7 cellular contexts compared by ENCODE assay signal in the genomic region with DNA sequence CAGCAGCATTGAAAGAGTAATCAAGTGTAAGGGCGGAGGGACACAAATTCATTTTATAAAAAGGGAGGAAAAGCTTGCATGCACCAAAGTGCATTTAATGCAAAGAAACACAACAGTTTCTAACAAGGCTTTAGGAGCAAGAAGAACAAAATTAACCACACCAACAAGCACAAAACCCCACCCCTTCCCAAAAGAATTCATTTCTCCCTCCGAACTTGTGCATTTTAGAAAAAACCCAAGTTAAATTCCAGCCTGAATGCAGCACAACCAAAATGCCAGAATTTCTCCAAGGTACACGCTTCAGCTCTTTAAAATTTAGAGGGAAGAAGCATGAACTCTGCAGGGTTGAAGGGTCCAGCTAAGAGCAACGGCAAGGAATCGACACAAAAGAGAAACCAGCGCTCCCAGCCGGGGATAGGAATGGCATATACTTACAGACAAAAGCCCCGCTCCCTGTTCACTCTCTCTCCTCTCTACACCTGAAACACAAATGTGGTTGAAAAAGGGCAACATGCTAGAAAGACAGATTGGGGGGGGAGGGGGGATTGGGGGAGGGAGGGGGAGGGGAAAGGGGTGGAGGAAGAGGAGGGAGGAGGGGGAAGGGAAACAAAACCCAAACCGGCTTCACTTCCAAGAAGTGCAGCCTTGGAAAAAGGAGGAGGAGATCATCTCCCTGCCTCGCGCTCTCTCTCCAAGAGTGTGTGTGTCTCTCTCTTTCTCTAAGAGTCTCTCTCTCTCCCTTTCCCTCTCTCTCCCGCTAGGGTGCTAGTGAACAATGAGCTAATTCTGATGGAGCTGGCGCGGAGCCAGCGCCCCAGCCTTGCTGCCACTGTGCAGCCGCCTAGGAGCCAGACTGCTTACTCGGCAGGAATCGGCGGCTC. TPM values are rescaled to one million over a fixed set of nuclear protein-coding genes. Genes with fewer than 3 reads are reported as not detected.
DNase-seq lines count a peak whose midpoint lies in the region; ATAC-seq and TF ChIP-seq lines count a peak whose summit lies in the region.

A gene with protein sequence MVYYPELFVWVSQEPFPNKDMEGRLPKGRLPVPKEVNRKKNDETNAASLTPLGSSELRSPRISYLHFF (minus strand): TSS at position 494 of the 881 bp plus-strand sequence. CDS start 1,422 bp downstream, outside the sequence.

- peak within 1 kb of the TSS; percentile 85 to 95 (median 94) for H3K27ac ChIP-seq in sigmoid colon

- TF ChIP-seq POLR2A in sigmoid colon (IDR thresholded peaks at IDR 0.05) = peak in 1 of 2 donors; percentile 47

- DNase-seq in NCI-H1930 (lab: John Stamatoyannopoulos, UW) (peak; percentile 59 to 66), sigmoid colon (peak; percentile 96)
- peak; percentile 81 for DNase-seq in T-helper 2 cell treated with Interferon-gamma antibody and Interleukin-4, amounts not matched to agents 5 μg/mL and 100 μg/mL, for 36 hours (ENCODE audit: low spot score)

- peaks cover 34% of the 10 kb centered on the region for H3K4me1 Mint-ChIP-seq in T-helper 2 cell treated with Interferon-gamma antibody and Interleukin-4, amounts not matched to agents 5 μg/mL and 100 μg/mL, for 36 hours (ENCODE audit: low read depth)
- H3K4me1 Mint-ChIP-seq in brain = peaks cover 55% of the 10 kb centered on the region

- ATAC-seq in GM18511 (IDR thresholded peaks at IDR 0.05; ENCODE audit: unreplicated experiment) (peak; percentile 62), HG03025 (IDR thresholded peaks at IDR 0.05; ENCODE audit: low FRiP score, unreplicated experiment) (peak; percentile 56)

- H3K27me3 ChIP-seq in sigmoid colon = no peaks in the 10 kb centered on the region

- H3K36me3 ChIP-seq in sigmoid colon = no peaks in the 10 kb centered on the region

- intact Hi-C loops in sigmoid colon (cut with DNase I) = loop anchor here (5.0 kb wide), 1 partner anchor 390 kb away; no protein-coding TSS in a partner anchor

- H3K4me3 Mint-ChIP-seq in T-helper 2 cell treated with Interferon-gamma antibody and Interleukin-4, amounts not matched to agents 5 μg/mL and 100 μg/mL, for 36 hours = peak within 1 kb of the TSS; percentile 91
- peak within 1 kb of the TSS; percentile 88 to 96 (median 90) for H3K4me3 Mint-ChIP-seq in brain

- H3K27ac Mint-ChIP-seq in T-helper 2 cell treated with Interferon-gamma antibody and Interleukin-4, amounts not matched to agents 5 μg/mL and 100 μg/mL, for 36 hours = peak within 1 kb of the TSS; percentile 91
- H3K27ac Mint-ChIP-seq in brain = peak within 1 kb of the TSS; percentile 98 to 99 (median 98)

- peaks cover 3% of the 10 kb centered on the region for H3K27me3 Mint-ChIP-seq in T-helper 2 cell treated with Interferon-gamma antibody and Interleukin-4, amounts not matched to agents 5 μg/mL and 100 μg/mL, for 36 hours (ENCODE audit: low read depth)
- peaks cover 11% of the 10 kb centered on the region for H3K27me3 Mint-ChIP-seq in brain

- H3K4me3 ChIP-seq in iPS-11a (ENCODE audit: low read depth, low read length) = peak within 1 kb of the TSS; percentile 81
- H3K4me3 ChIP-seq in sigmoid colon = peak within 1 kb of the TSS; percentile 42 to 70 (median 60)

- H3K4me1 ChIP-seq in sigmoid colon = peaks cover 0 to 44% (median 29%) of the 10 kb centered on the region in 4 donors

- no peaks in the 10 kb centered on the region for H3K9me3 ChIP-seq in sigmoid colon

- no peaks in the 10 kb centered on the region for H3K9me3 Mint-ChIP-seq in T-helper 2 cell treated with Interferon-gamma antibody and Interleukin-4, amounts not matched to agents 5 μg/mL and 100 μg/mL, for 36 hours
- H3K9me3 Mint-ChIP-seq in brain = peaks cover 2 to 6% (median 3%) of the 10 kb centered on the region in 5 experiments

- no peak for TF ChIP-seq EP300 in sigmoid colon (IDR thresholded peaks at IDR 0.05)

- TF ChIP-seq CTCF in brain (conservative IDR thresholded peaks at IDR 0.05) (peak; percentile 33 to 45), sigmoid colon (IDR thresholded peaks at IDR 0.05) (peak in 3 of 4 experiments; percentile 51 to 59 (median 55))

- 0 to 1% methylated on average over 19 of the region's 19 CpGs for WGBS in sigmoid colon, 2 donors

- H3K36me3 Mint-ChIP-seq in T-helper 2 cell treated with Interferon-gamma antibody and Interleukin-4, amounts not matched to agents 5 μg/mL and 100 μg/mL, for 36 hours (ENCODE audit: low read depth) = peaks cover 11% of the 10 kb centered on the region
- peaks cover 31% of the 10 kb centered on the region for H3K36me3 Mint-ChIP-seq in brain

RNA-seq across cellular contexts. Expression of the gene that starts here (rescaled TPM):
- polyA plus RNA-seq in brain (ENCODE audit: insufficient read depth, low read depth, low replicate concordance) (283 TPM), sigmoid colon (10 to 100 TPM in 1 of 3 donors, 1 to 10 TPM in 2; 6.5 to 14.6 (median 9.6) TPM)
- total RNA-seq in sigmoid colon = 10 to 100 TPM in 3 of 4 donors, 1 to 10 TPM in 1; 8.7 to 41.3 (median 27.2) TPM

Comparison
In these comparisons a context has a peak if more than half of its experiments do, and no peak if none do; other contexts are left out.
1. Peak in every context shown above with its lines: DNase-seq, ATAC-seq, H3K4me3 ChIP-seq and H3K27ac ChIP-seq.
2. RNA of the gene that starts here (polyA plus RNA-seq): 283 TPM in brain (single experiment); 6.5 to 14.6 TPM in sigmoid colon; every median in the first group is over 10 times any median in the second.